ENCODE assay signal across 1 cellular context in genomic region chr2:219598308-219599078, GRCh38.
TF ChIP-seq lines count a peak whose summit lies in the region.

No MANE protein-coding gene starts in this region.

TF ChIP-seq in K562, 482 proteins besides CTCF, POLR2A, EP300 and RAD21:
- no peak for TF ChIP-seq NR2C2 (CRISPR knock-in tag; IDR thresholded peaks at IDR 0.05)
- peak; percentile 94 for TF ChIP-seq NR2C2 (tag; IDR thresholded peaks at IDR 0.05)
- no peak for TF ChIP-seq FOXJ3 (CRISPR knock-in tag; IDR thresholded peaks at IDR 0.05)
- peak; percentile 53 for TF ChIP-seq TBP (optimal IDR thresholded peaks at IDR 0.05; ENCODE audit: low read depth, low read length)
- no peak for TF ChIP-seq PHTF2 (CRISPR knock-in tag; IDR thresholded peaks at IDR 0.05)
- peak; percentile 55; the same call in 1 of the 2 replicates for TF ChIP-seq ZNF592 (IDR thresholded peaks at IDR 0.05)
- 0 out of 2 replicates have a peak, but pooled peaks have one; percentile 28 for TF ChIP-seq PYGO2 (tag; IDR thresholded peaks at IDR 0.05)
- TF ChIP-seq BCOR (IDR thresholded peaks at IDR 0.05), result peak; percentile 28; the same call in 1 of the 2 replicates
- 0 out of 2 replicates have a peak, but pooled peaks have one; percentile 41 for TF ChIP-seq GTF2E2 (tag; IDR thresholded peaks at IDR 0.05)
- TF ChIP-seq TAF7 (tag; IDR thresholded peaks at IDR 0.05), result no peak
- peak; percentile 21 for TF ChIP-seq POLR2B (IDR thresholded peaks at IDR 0.05; ENCODE audit: low read depth, partially characterized antibody)
- TF ChIP-seq PRDM10 (IDR thresholded peaks at IDR 0.05; ENCODE audit: partially characterized antibody), result peak; percentile 76
- TF ChIP-seq RBM25 (IDR thresholded peaks at IDR 0.05; ENCODE audit: low read depth, low read length, severe bottlenecking), result peak; percentile 72
- TF ChIP-seq MNT (conservative IDR thresholded peaks at IDR 0.05), result no peak
- TF ChIP-seq HDAC8 (tag; IDR thresholded peaks at IDR 0.05), result no peak
- TF ChIP-seq ZNF444 (CRISPR knock-in tag; IDR thresholded peaks at IDR 0.05), result no peak
